Comparison of ENCODE assay signal across 1 cellular context in genomic region chr2:39550701-39551285, GRCh38.
TF ChIP-seq lines count a peak whose summit lies in the region.

No MANE protein-coding gene starts in this region.

TF ChIP-seq in K562, 482 proteins besides CTCF, POLR2A, EP300 and RAD21:
- TF ChIP-seq GTF3C2 (IDR thresholded peaks at IDR 0.05; ENCODE audit: borderline replicate concordance, extremely low read depth, insufficient read length) (no peak), PTRF (tag; IDR thresholded peaks at IDR 0.05) (no peak), HOMEZ (CRISPR knock-in tag; IDR thresholded peaks at IDR 0.05) (no peak), TRIM25 (IDR thresholded peaks at IDR 0.05; ENCODE audit: borderline replicate concordance) (no peak), FOXA3 (CRISPR knock-in tag; conservative IDR thresholded peaks at IDR 0.05 in 1 of 2, IDR thresholded peaks at IDR 0.05 in 1 of 2) (0 out of 4 replicates have a peak, but pooled peaks of 1 of the 2 experiments have one; percentile 21), ZNF668 (CRISPR knock-in tag; IDR thresholded peaks at IDR 0.05) (no peak), ATF3 (IDR thresholded peaks at IDR 0.05) (peak; percentile 20; the same call in 1 of the 2 replicates), ATF3 (CRISPR knock-in tag; conservative IDR thresholded peaks at IDR 0.05) (no peak), CBFA2T3 (IDR thresholded peaks at IDR 0.05) (0 out of 2 replicates have a peak, but pooled peaks have one; percentile 12)
TF ChIP-seq in K562: peak in this region for 3.
